8 cellular contexts compared by ENCODE assay signal in genomic region chrX:154485150-154486051, GRCh38. TPM values are rescaled to one million over a fixed set of nuclear protein-coding genes. Genes with fewer than 3 reads are reported as not detected.
DNase-seq lines count a peak whose midpoint lies in the region; TF ChIP-seq lines count a peak whose summit lies in the region.

No MANE protein-coding gene starts in this region.

- peak overlapping the region; percentile 9; the same call in 1 of the 2 replicates for H3K27ac ChIP-seq in PC-9

- DNase-seq in PC-9 (peak in 1 of 2 experiments; percentile 14), fibroblast of mammary gland (ENCODE audit: low read depth) (no peak), retinal pigment epithelial cell (ENCODE audit: low read depth) (no peak), kidney glomerular epithelial cell (lab: John Stamatoyannopoulos, UW) (no peak), SW480 (ENCODE audit: low spot score) (no peak), GF-D8 (lab: John Stamatoyannopoulos, UW) (no peak)
- DNase-seq in effector CD8-positive, alpha-beta T cell (lab: John Stamatoyannopoulos, UW), result no peak

- H3K27me3 ChIP-seq in PC-9 (ENCODE audit: insufficient read depth, low read depth), result no peaks in the 10 kb centered on the region

- peaks cover 14% of the 10 kb centered on the region for H3K79me2 ChIP-seq in PC-9 (ENCODE audit: low read depth)

- peaks cover 26% of the 10 kb centered on the region for H3K4me1 ChIP-seq in PC-9 (replicated peaks; ENCODE audit: insufficient read depth)

- intact Hi-C loops in PC-9 (cut with micrococcal nuclease; ENCODE audit: unreplicated experiment), result loop anchor here (2.0 to 5.0 kb wide), 3 partner anchors 27 to 113 kb away; partner anchors contain the start of genes PLXNA3 and RPL10

- H3K4me3 ChIP-seq in GM12875 (ENCODE audit: low read depth, low read length), result peak overlapping the region; percentile 74
- H3K4me3 ChIP-seq in PC-9, result peak overlapping the region; percentile 69; the same call in 1 of the 2 replicates
- H3K4me3 ChIP-seq in fibroblast of mammary gland (ENCODE audit: control insufficient read depth, low read depth, low read length), result peak overlapping the region; percentile 49
- H3K4me3 ChIP-seq in retinal pigment epithelial cell (ENCODE audit: low read length), result peak overlapping the region; percentile 47

- no peaks in the 10 kb centered on the region for H3K36me3 ChIP-seq in PC-9 (ENCODE audit: low read depth)

- H3F3A ChIP-seq in PC-9 (ENCODE audit: insufficient read depth, low read depth), result peaks cover 6% of the 10 kb centered on the region; the same call in 1 of the 2 replicates

- H2AFZ ChIP-seq in PC-9, result peak overlapping the region; percentile 69; the same call in 1 of the 2 replicates

- TF ChIP-seq CTCF in GM12875 (IDR thresholded peaks at IDR 0.05; ENCODE audit: borderline replicate concordance, insufficient read depth, low read depth, low read length) (no peak), PC-9 (conservative IDR thresholded peaks at IDR 0.05) (no peak), fibroblast of mammary gland (conservative IDR thresholded peaks at IDR 0.05; ENCODE audit: control insufficient read depth, insufficient read depth, low read depth, low read length) (no peak), retinal pigment epithelial cell (conservative IDR thresholded peaks at IDR 0.05; ENCODE audit: low read depth, low read length) (no peak)

- H3K4me2 ChIP-seq in PC-9, result peak overlapping the region; percentile 88

- no peaks in the 10 kb centered on the region for H3K9me2 ChIP-seq in PC-9 (ENCODE audit: insufficient read depth)

- POLR2A ChIA-PET in PC-9 (lab: Charles Lee; ENCODE audit: unreplicated experiment), result interaction anchor here (0.6 kb wide), 2 partner anchors 28 to 116 kb away, joined by 6 to 9 read pairs; no protein-coding TSS in a partner anchor

- BruUV-seq in PC-9 (replicated peaks; lab: Mats Ljungman, UMichigan), result no TSS peak

- no peaks in the 10 kb centered on the region for H3K9me3 ChIP-seq in PC-9 (ENCODE audit: insufficient read depth, low read depth)

- H4K20me1 ChIP-seq in PC-9 (ENCODE audit: insufficient read depth), result no peaks in the 10 kb centered on the region

- CTCF ChIA-PET in PC-9 (lab: Charles Lee), result interaction anchor here (0.5 to 1.5 kb wide), 2 partner anchors 112 to 172 kb away, joined by 5 to 6 read pairs; no protein-coding TSS in a partner anchor

RNA-seq across cellular contexts. Expression of gene UBL4A, which starts 1.0 kb away (rescaled TPM):
- total RNA-seq in PC-9 (2021), result 80.7 and 81.6 TPM in 2 replicates

RNA-seq across cellular contexts. Expression of gene SLC10A3, which starts 5.0 kb away (rescaled TPM):
- total RNA-seq in PC-9 (2021), result 38.3 and 54.9 TPM in 2 replicates

RNA-seq across cellular contexts. Expression of gene LAGE3, which starts 6.3 kb away (rescaled TPM):
- total RNA-seq in PC-9 (2021), result 63.9 and 82.5 TPM in 2 replicates

RNA-seq across cellular contexts. Expression of gene PLXNA3, which starts 27.3 kb away (rescaled TPM):
- total RNA-seq in PC-9 (2021), result 109 and 124 TPM in 2 replicates

RNA-seq across cellular contexts. Expression of gene FAM3A, which starts 30.6 kb away (rescaled TPM):
- total RNA-seq in PC-9 (2021), result 60.3 and 69.3 TPM in 2 replicates
